In genomic region chr1:89723863-89724262, GRCh38 we compare ENCODE assay signal across 10 cellular contexts.
A peak's percentile ranks its signal among the peaks of the same experiment; 100 is the strongest.
DNase-seq lines count a peak whose midpoint lies in the region; ATAC-seq and TF ChIP-seq lines count a peak whose summit lies in the region.
"Had no signal": no experiment of that assay in that cellular context is flagged by ENCODE, and none has a peak within 500 bp of the region (broad histone marks: within the 10 kb centered on the region; RNA-seq: fewer than 3 reads in every experiment).

No MANE protein-coding gene starts in this region.

- H3K4me3 ChIP-seq in OCI-LY3 (ENCODE audit: low read length) (peak overlapping the region; percentile 49; the same call in 1 of the 2 replicates), osteoblast (ENCODE audit: insufficient read depth, low read length) (no peak overlapping the region)
- H3K4me3 ChIP-seq: uterus had no signal

- H3K4me1 ChIP-seq in OCI-LY3 (ENCODE audit: low read length) (peaks cover 43% of the 10 kb centered on the region), osteoblast (ENCODE audit: insufficient read depth, low read length) (peaks cover 29% of the 10 kb centered on the region)
- H3K4me1 ChIP-seq: uterus had no signal

- DNase-seq in EH (ENCODE audit: low read depth), result peak; percentile 50
- peak; percentile 48 for DNase-seq in fibroblast of gingiva (ENCODE audit: low read depth)
- no peak for DNase-seq in osteoblast (ENCODE audit: insufficient read length, low spot score, missing footprints)
- no peak for DNase-seq in GM10248 (ENCODE audit: extremely low spot score)
- DNase-seq in stimulated activated CD4-positive, alpha-beta T cell treated with anti-CD3 and anti-CD28 coated beads, Interleukin-15, amount 100 ng/mL, for 24 hours, result no peak
- DNase-seq: effector CD8-positive, alpha-beta T cell had no signal

- POLR2A ChIA-PET in GM10248 (lab: Yijun Ruan, JAX), result interaction anchor here (0.5 kb wide), 1 partner anchor 254 kb away, joined by 3 read pairs; no protein-coding TSS in a partner anchor

- ATAC-seq in HG03135 (IDR thresholded peaks at IDR 0.05; ENCODE audit: unreplicated experiment) (no peak), GM19035 (IDR thresholded peaks at IDR 0.05; ENCODE audit: unreplicated experiment) (no peak)

- H3K9ac ChIP-seq in OCI-LY3 (ENCODE audit: low read length), result no peak overlapping the region

- H2AFZ ChIP-seq in OCI-LY3 (ENCODE audit: low read depth, low read length), result no peak overlapping the region
- no peak overlapping the region for H2AFZ ChIP-seq in osteoblast (ENCODE audit: low read length)

- H4K20me1 ChIP-seq in OCI-LY3 (ENCODE audit: insufficient read depth, low read length), result no peaks in the 10 kb centered on the region
- H4K20me1 ChIP-seq in osteoblast (ENCODE audit: insufficient read depth, low read length), result no peaks in the 10 kb centered on the region

- peaks cover 4% of the 10 kb centered on the region for H3K27me3 ChIP-seq in OCI-LY3 (ENCODE audit: low read depth, low read length)
- no peaks in the 10 kb centered on the region for H3K27me3 ChIP-seq in osteoblast (ENCODE audit: insufficient read depth, low read length)
- H3K27me3 ChIP-seq: uterus had no signal

- H3K4me2 ChIP-seq in OCI-LY3 (ENCODE audit: low read length) (peak overlapping the region; percentile 82), osteoblast (ENCODE audit: insufficient read depth, low read length) (no peak overlapping the region)

- H3K9me3 ChIP-seq in OCI-LY3 (ENCODE audit: insufficient read depth, low read length) (no peaks in the 10 kb centered on the region), osteoblast (ENCODE audit: low read depth, low read length) (no peaks in the 10 kb centered on the region)
- H3K9me3 ChIP-seq: uterus had no signal

- H3K79me2 ChIP-seq in OCI-LY3 (ENCODE audit: low read length) (no peaks in the 10 kb centered on the region), osteoblast (ENCODE audit: insufficient read depth, low read length) (no peaks in the 10 kb centered on the region)

- CTCF ChIA-PET in GM10248 (lab: Yijun Ruan, JAX), result interaction anchor here (1.6 kb wide), 1 partner anchor 39 kb away, joined by 4 read pairs; no protein-coding TSS in a partner anchor

- TF ChIP-seq CTCF in OCI-LY3 (IDR thresholded peaks at IDR 0.05; ENCODE audit: low read depth, low read length) (no peak), osteoblast (IDR thresholded peaks at IDR 0.05; ENCODE audit: extremely low read depth, low read depth, low read length) (no peak), GM10248 (IDR thresholded peaks at IDR 0.05; ENCODE audit: control extremely low read depth, extremely low read depth, low read depth, missing control alignments) (no peak)

- H3K36me3 ChIP-seq in OCI-LY3 (replicated peaks; ENCODE audit: low read depth, low read length) (no peaks in the 10 kb centered on the region), osteoblast (ENCODE audit: insufficient read depth, low read length) (no peaks in the 10 kb centered on the region)
- H3K36me3 ChIP-seq: uterus had no signal

- H3K27ac ChIP-seq in OCI-LY3 (ENCODE audit: low read length) (no peak overlapping the region), osteoblast (ENCODE audit: low read depth, low read length) (peak overlapping the region; percentile 84)

Comparison
In these comparisons a context has a peak if more than half of its experiments do, and no peak if none do; other contexts are left out.
1. DNase-seq: peak in EH (single experiment) and fibroblast of gingiva (single experiment); none in osteoblast (single experiment), GM10248 (single experiment) and stimulated activated CD4-positive, alpha-beta T cell treated with anti-CD3 and anti-CD28 coated beads, Interleukin-15, amount 100 ng/mL, for 24 hours (single experiment).